8 cellular contexts compared by ENCODE assay signal in the genomic region with DNA sequence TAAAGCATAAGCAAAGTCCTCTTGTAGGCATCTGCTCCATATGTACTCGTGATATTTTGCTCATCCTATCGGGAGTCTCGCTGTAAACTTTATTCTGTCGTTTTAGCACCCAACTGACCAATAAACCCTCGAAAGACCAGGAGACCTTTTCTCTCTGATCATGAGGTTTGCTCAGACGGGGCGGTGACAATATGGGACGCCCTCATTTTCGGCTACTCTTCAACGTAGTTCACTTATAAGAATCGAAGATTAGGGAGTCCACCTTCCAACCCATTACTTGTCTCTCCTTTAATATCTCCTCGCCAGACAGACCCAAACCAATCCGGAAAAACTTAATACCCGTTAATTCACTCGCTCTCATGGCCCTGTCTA. TPM values are rescaled to one million over a fixed set of nuclear protein-coding genes. Genes with fewer than 3 reads are reported as not detected.
DNase-seq lines count a peak whose midpoint lies in the region; TF ChIP-seq lines count a peak whose summit lies in the region.
"Not testable (repeated sequence)": the region's sequence is repeated elsewhere in the genome, so short reads cannot be mapped to it uniquely, and the experiment has no call there.

No MANE protein-coding gene starts in this region.

- not testable (repeated sequence) for H3K27me3 Mint-ChIP-seq in activated T-helper 2 cell treated with anti-CD3 and anti-CD28 coated beads, Interferon-gamma antibody, Interleukin-2, Interleukin-4, amounts not matched to agents 10 μg/mL and 5 μg/mL and 100 μg/mL, durations not matched to agents 14 hours and 24 hours and 36 hours (ENCODE audit: low read depth)

- WGBS in spleen, 5 donors: 7 to 22% (median 9%) methylated on average over 13 to 15 of the region's 15 CpGs

- not testable (repeated sequence) for H3K9me3 Mint-ChIP-seq in activated T-helper 2 cell treated with anti-CD3 and anti-CD28 coated beads, Interferon-gamma antibody, Interleukin-2, Interleukin-4, amounts not matched to agents 10 μg/mL and 5 μg/mL and 100 μg/mL, durations not matched to agents 14 hours and 24 hours and 36 hours

- not testable (repeated sequence) for DNase-seq in Peyer's patch; activated T-helper 2 cell treated with anti-CD3 and anti-CD28 coated beads, Interferon-gamma antibody, Interleukin-2, Interleukin-4, amounts not matched to agents 10 μg/mL and 5 μg/mL and 100 μg/mL, durations not matched to agents 14 hours and 24 hours and 36 hours (ENCODE audit: low spot score); left ventricle myocardium inferior; spleen

- CTCF ChIA-PET in HEK293 (lab: Yijun Ruan, JAX): not testable (repeated sequence)

- POLR2A ChIA-PET in HEK293 (lab: Yijun Ruan, JAX): interaction anchor here (1.2 to 1.9 kb wide), 2 partner anchors 30 to 158 kb away, joined by 3 to 10 read pairs; a partner anchor contains a TSS

- not testable (repeated sequence) for H3K4me1 Mint-ChIP-seq in activated T-helper 2 cell treated with anti-CD3 and anti-CD28 coated beads, Interferon-gamma antibody, Interleukin-2, Interleukin-4, amounts not matched to agents 10 μg/mL and 5 μg/mL and 100 μg/mL, durations not matched to agents 14 hours and 24 hours and 36 hours (ENCODE audit: low read depth)

- peak overlapping the region; percentile 70 for H3K9ac ChIP-seq in mucosa of stomach (ENCODE audit: low read length)

- H3K4me3 Mint-ChIP-seq in activated T-helper 2 cell treated with anti-CD3 and anti-CD28 coated beads, Interferon-gamma antibody, Interleukin-2, Interleukin-4, amounts not matched to agents 10 μg/mL and 5 μg/mL and 100 μg/mL, durations not matched to agents 14 hours and 24 hours and 36 hours (ENCODE audit: low read depth): peak overlapping the region; percentile 97

- not testable (repeated sequence) for H3K27me3 ChIP-seq in Peyer's patch; left ventricle myocardium inferior (ENCODE audit: low read depth); mucosa of stomach (ENCODE audit: control insufficient read depth, insufficient read depth, low read length); spleen (replicated peaks in 1 of 7)

- intact Hi-C loops in activated T-helper 2 cell treated with anti-CD3 and anti-CD28 coated beads, Interferon-gamma antibody, Interleukin-2, Interleukin-4, amounts not matched to agents 10 μg/mL and 5 μg/mL and 100 μg/mL, durations not matched to agents 14 hours and 24 hours and 36 hours (cut with micrococcal nuclease); left ventricle myocardium inferior (cut with micrococcal nuclease); spleen (cut with DNase I; ENCODE audit: low total_unique reads): not testable (repeated sequence)

- not testable (repeated sequence) for TF ChIP-seq POLR2A in Peyer's patch (IDR thresholded peaks at IDR 0.05); spleen (IDR thresholded peaks at IDR 0.05)

- not testable (repeated sequence) for H3K36me3 Mint-ChIP-seq in activated T-helper 2 cell treated with anti-CD3 and anti-CD28 coated beads, Interferon-gamma antibody, Interleukin-2, Interleukin-4, amounts not matched to agents 10 μg/mL and 5 μg/mL and 100 μg/mL, durations not matched to agents 14 hours and 24 hours and 36 hours (ENCODE audit: low read depth)

- peak overlapping the region; percentile 62 for H3K27ac ChIP-seq in C4-2B
- H3K27ac ChIP-seq in HEK293 (ENCODE audit: extremely low read depth, low read depth, low read length): 0 out of 2 replicates have a peak overlapping the region, but pooled peaks have one; percentile 44
- peak overlapping the region; percentile 75 to 92 (median 82) for H3K27ac ChIP-seq in Peyer's patch
- peak overlapping the region; percentile 75 for H3K27ac ChIP-seq in cingulate gyrus (ENCODE audit: low read depth, low read length)
- peak overlapping the region; percentile 81 for H3K27ac ChIP-seq in left ventricle myocardium inferior (replicated peaks)
- peak overlapping the region; percentile 55 to 90 (median 84) for H3K27ac ChIP-seq in spleen

- peak overlapping the region; percentile 47 for H3K4me3 ChIP-seq in HEK293 (ENCODE audit: low read depth, low read length)
- peak overlapping the region; percentile 41 to 74 (median 54) for H3K4me3 ChIP-seq in Peyer's patch
- peak overlapping the region; percentile 70 for H3K4me3 ChIP-seq in left ventricle myocardium inferior
- not testable (repeated sequence) for H3K4me3 ChIP-seq in mucosa of stomach (ENCODE audit: low read length)
- H3K4me3 ChIP-seq in spleen: peak overlapping the region; percentile 32 to 72 (median 44)

- TF ChIP-seq CTCF in C4-2B (conservative IDR thresholded peaks at IDR 0.05); HEK293 (tag by site-specific recombination; IDR thresholded peaks at IDR 0.05); Peyer's patch (IDR thresholded peaks at IDR 0.05); left ventricle myocardium inferior (IDR thresholded peaks at IDR 0.05; ENCODE audit: borderline replicate concordance); spleen (IDR thresholded peaks at IDR 0.05 in 8 of 11, conservative IDR thresholded peaks at IDR 0.05 in 3 of 11): not testable (repeated sequence)

- peak overlapping the region; percentile 94 for H3K27ac Mint-ChIP-seq in activated T-helper 2 cell treated with anti-CD3 and anti-CD28 coated beads, Interferon-gamma antibody, Interleukin-2, Interleukin-4, amounts not matched to agents 10 μg/mL and 5 μg/mL and 100 μg/mL, durations not matched to agents 14 hours and 24 hours and 36 hours

- H3K9me3 ChIP-seq in HEK293 (ENCODE audit: control insufficient read depth, insufficient read depth, low read depth, low read length); Peyer's patch; left ventricle myocardium inferior (replicated peaks); mucosa of stomach (ENCODE audit: control insufficient read depth, low read length); spleen: not testable (repeated sequence)

- H3K4me1 ChIP-seq in HEK293 (ENCODE audit: control insufficient read depth, insufficient read depth, low read length); Peyer's patch; left ventricle myocardium inferior; mucosa of stomach (ENCODE audit: control insufficient read depth, insufficient read depth, low read length): not testable (repeated sequence)
- H3K4me1 ChIP-seq in spleen: peaks cover 0 to 13% (median 6%) of the 10 kb centered on the region in 6 donors

- not testable (repeated sequence) for H3K36me3 ChIP-seq in HEK293 (ENCODE audit: control insufficient read depth in 2 of 2, insufficient read depth in 1 of 2, low read length in 2 of 2); mucosa of stomach (ENCODE audit: control insufficient read depth, insufficient read depth, low read length)
- peaks cover 0 to 11% (median 0%) of the 10 kb centered on the region in 3 donors for H3K36me3 ChIP-seq in Peyer's patch
- H3K36me3 ChIP-seq in left ventricle myocardium inferior: peaks cover 13% of the 10 kb centered on the region
- peaks cover 0 to 28% (median 13%) of the 10 kb centered on the region in 6 donors for H3K36me3 ChIP-seq in spleen

RNA-seq across cellular contexts. Expression of a gene that starts 39.1 kb away (rescaled TPM):
- total RNA-seq in Peyer's patch: 100 to 1,000 TPM; 124 to 207 (median 165) TPM
- total RNA-seq in activated T-helper 2 cell treated with anti-CD3 and anti-CD28 coated beads, Interferon-gamma antibody, Interleukin-2, Interleukin-4, amounts not matched to agents 10 μg/mL and 5 μg/mL and 100 μg/mL, durations not matched to agents 14 hours and 24 hours and 36 hours: 125 and 132 TPM in 2 replicates
- 72.1 TPM for total RNA-seq in left ventricle myocardium inferior
- total RNA-seq in spleen: 100 to 1,000 TPM in 6 of 7 donors, 10 to 100 TPM in 1; 97.0 to 165 (median 114) TPM
- 10 to 100 TPM; 19.2 to 28.6 (median 25.2) TPM for polyA plus RNA-seq in spleen
